Comparison of ENCODE assay signal across 30 cellular contexts in genomic region chr12:121647-122046, GRCh38. TPM values are rescaled to one million over a fixed set of nuclear protein-coding genes. Genes with fewer than 3 reads are reported as not detected.
A peak's percentile ranks its signal among the peaks of the same experiment; 100 is the strongest.
DNase-seq lines count a peak whose midpoint lies in the region; ATAC-seq, FAIRE-seq and TF ChIP-seq lines count a peak whose summit lies in the region.
"Had no signal": no experiment of that assay in that cellular context is flagged by ENCODE, and none has a peak within 500 bp of the region (broad histone marks: within the 10 kb centered on the region; RNA-seq: fewer than 3 reads in every experiment).

No MANE protein-coding gene starts in this region.

- intact Hi-C loops in K562 (cut with micrococcal nuclease): no loop called here

- peaks cover 58% of the 10 kb centered on the region for H3K27me3 Mint-ChIP-seq in T-helper 17 cell

- H3K4me3 Mint-ChIP-seq in T-helper 17 cell: no peak overlapping the region
- H3K4me3 Mint-ChIP-seq: CD14-positive monocyte; CD4-positive, alpha-beta memory T cell; CD4-positive, CD25-positive, alpha-beta regulatory T cell; CD8-positive, alpha-beta memory T cell had no signal

- in situ Hi-C loops in K562 (cut with MboI): no loop called here

- BruUV-seq in K562 (replicated peaks; lab: Mats Ljungman, UMichigan): no TSS peak

- POLR2A ChIA-PET in SK-N-SH (lab: Yijun Ruan, JAX) (no interaction called here), HEK293 (lab: Yijun Ruan, JAX) (no interaction called here), K562 (lab: Yijun Ruan, JAX) (no interaction called here)

- H3K36me3 Mint-ChIP-seq in T-helper 17 cell (ENCODE audit: low read depth): no peaks in the 10 kb centered on the region
- H3K36me3 Mint-ChIP-seq: CD14-positive monocyte; CD4-positive, alpha-beta memory T cell; CD4-positive, CD25-positive, alpha-beta regulatory T cell; CD8-positive, alpha-beta memory T cell had no signal

- TF ChIP-seq POLR2A in K562 (conservative IDR thresholded peaks at IDR 0.05): no peak

- WGBS in SK-N-SH (ENCODE audit: low lambda C conversion rate): 66% methylated on average over 11 of the region's 11 CpGs
- 0% methylated on average over 10 of the region's 11 CpGs for WGBS in K562 (ENCODE audit: insufficient coverage, low coverage, missing lambda C conversion rate)

- no peaks in the 10 kb centered on the region for H3K9me3 ChIP-seq in SK-N-SH
- no peaks in the 10 kb centered on the region for H3K9me3 ChIP-seq in HEK293 (ENCODE audit: control insufficient read depth, insufficient read depth, low read depth, low read length)
- H3K9me3 ChIP-seq in K562 (replicated peaks; ENCODE audit: control insufficient read depth, insufficient read depth, low read depth, low read length): no peaks in the 10 kb centered on the region
- no peaks in the 10 kb centered on the region for H3K9me3 ChIP-seq in T-helper 17 cell (ENCODE audit: control insufficient read depth, low read length, poor library complexity, severe bottlenecking)
- H3K9me3 ChIP-seq: BE2C, BLaER1 had no signal

- H3K27ac ChIP-seq in SK-N-SH (ENCODE audit: low read depth in 2 of 2, low read length in 1 of 2) (no peak overlapping the region), HEK293 (ENCODE audit: extremely low read depth, low read depth, low read length) (no peak overlapping the region), K562 (ENCODE audit: extremely low read depth, low read depth, low read length) (no peak overlapping the region)
- H3K27ac ChIP-seq: 22Rv1, BLaER1 had no signal

- H3K9ac ChIP-seq in SK-N-SH: no peak overlapping the region
- H3K9ac ChIP-seq in K562 (ENCODE audit: insufficient read depth in 1 of 2, low read depth in 2 of 2, low read length in 2 of 2): no peak overlapping the region
- H3K9ac ChIP-seq: BLaER1 had no signal

- H3F3A ChIP-seq in SK-N-SH (replicated peaks; ENCODE audit: insufficient read depth): no peaks in the 10 kb centered on the region

- H3K79me2 ChIP-seq in SK-N-SH (ENCODE audit: insufficient read depth) (no peaks in the 10 kb centered on the region), K562 (ENCODE audit: control insufficient read depth, insufficient read depth, low read length) (no peaks in the 10 kb centered on the region)

- H4K20me1 ChIP-seq in SK-N-SH (ENCODE audit: insufficient read depth) (no peaks in the 10 kb centered on the region), K562 (replicated peaks; ENCODE audit: control insufficient read depth, insufficient read depth, low read length) (no peaks in the 10 kb centered on the region; the same call in 1 of the 2 replicates)
- H4K20me1 ChIP-seq: BLaER1 had no signal

- H3K4me3 ChIP-seq in SK-N-SH (ENCODE audit: low read depth in 2 of 2, low read length in 1 of 2) (no peak overlapping the region), HEK293 (ENCODE audit: low read depth, low read length) (no peak overlapping the region), K562 (no peak overlapping the region)
- H3K4me3 ChIP-seq: BLaER1 had no signal

- no peaks in the 10 kb centered on the region for H3K9me1 ChIP-seq in K562 (ENCODE audit: control insufficient read depth, insufficient read depth, low read length)

- H3K27me3 ChIP-seq in SK-N-SH (ENCODE audit: insufficient read depth) (0 out of 2 replicates have a peak, but pooled peaks cover 6% of the 10 kb centered on the region), K562 (ENCODE audit: control insufficient read depth in 2 of 2, insufficient read depth in 2 of 2, low read length in 2 of 2) (peaks cover 8 to 57% of the 10 kb centered on the region in 2 experiments; a peak in 4 of 5 replicates)
- H3K27me3 ChIP-seq: BE2C, BLaER1 had no signal

- H3K36me3 ChIP-seq in SK-N-SH (replicated peaks in 1 of 2; ENCODE audit: control insufficient read depth in 1 of 2, insufficient read depth in 2 of 2, low read length in 1 of 2) (no peaks in the 10 kb centered on the region), HEK293 (ENCODE audit: control insufficient read depth in 2 of 2, insufficient read depth in 1 of 2, low read length in 2 of 2) (no peaks in the 10 kb centered on the region), K562 (ENCODE audit: control insufficient read depth, insufficient read depth, low read length) (no peaks in the 10 kb centered on the region)
- H3K36me3 ChIP-seq: BE2C, BLaER1 had no signal

- H3K4me1 Mint-ChIP-seq in T-helper 17 cell: no peaks in the 10 kb centered on the region
- H3K4me1 Mint-ChIP-seq: CD14-positive monocyte; CD4-positive, alpha-beta memory T cell; CD8-positive, alpha-beta memory T cell had no signal

- CTCF ChIA-PET in SK-N-SH (lab: Yijun Ruan, JAX): interaction anchor here (1.3 kb wide), 1 partner anchor 15 kb away, joined by 3 read pairs; no protein-coding TSS in a partner anchor
- CTCF ChIA-PET in HEK293 (lab: Yijun Ruan, JAX): no interaction called here
- CTCF ChIA-PET in K562 (lab: Yijun Ruan, JAX; ENCODE audit: low intra/inter-chr PET ratio): no interaction called here

- no peaks in the 10 kb centered on the region for H3K9me2 ChIP-seq in SK-N-SH

- H3K4me2 ChIP-seq in SK-N-SH (no peak overlapping the region), K562 (ENCODE audit: insufficient read depth, low read length) (no peak overlapping the region)
- H3K4me2 ChIP-seq: BLaER1 had no signal

- TF ChIP-seq RAD21 in SK-N-SH (IDR thresholded peaks at IDR 0.05; ENCODE audit: low read length): no peak
- no peak for TF ChIP-seq RAD21 in K562 (CRISPR knock-in tag; conservative IDR thresholded peaks at IDR 0.05 in 1 of 2, IDR thresholded peaks at IDR 0.05 in 1 of 2)

- FAIRE-seq in K562 (lab: Jason Lieb, UNC): no peak
- FAIRE-seq: GM12891, GM18507 had no signal

- H3K4me1 ChIP-seq in SK-N-SH (ENCODE audit: control insufficient read depth in 1 of 2, insufficient read depth in 2 of 2, low read depth in 1 of 2, low read length in 1 of 2): no peaks in the 10 kb centered on the region
- H3K4me1 ChIP-seq in HEK293 (ENCODE audit: control insufficient read depth, insufficient read depth, low read length): no peaks in the 10 kb centered on the region
- peaks cover 0 to 8% of the 10 kb centered on the region in 2 experiments; a peak in 2 of 5 replicates for H3K4me1 ChIP-seq in K562 (replicated peaks in 1 of 2; ENCODE audit: control insufficient read depth in 2 of 2, insufficient read depth in 2 of 2, low read length in 2 of 2)
- H3K4me1 ChIP-seq: BE2C, BLaER1 had no signal

- ATAC-seq in SK-N-SH treated with all-trans-retinoic acid at 6 μM for 48 hours: no peak
- no peak for ATAC-seq in K562
- ATAC-seq in T-helper 17 cell: no peak

- DNase-seq in SK-N-SH (no peak), K562 (ENCODE audit: extremely low read depth in 1 of 4, low spot score in 3 of 4) (no peak), NCI-H2107 (lab: John Stamatoyannopoulos, UW) (no peak), T-helper 17 cell (no peak), iPS-NIHi7 (ENCODE audit: extremely low spot score) (no peak)
- DNase-seq: ACHN; BE2C; C1 segment of cervical spinal cord; CD4-positive, alpha-beta memory T cell; CD4-positive, CD25-positive, alpha-beta regulatory T cell; CD8-positive, alpha-beta memory T cell; COR-L47; DMS 273 treated with DMSO at 0.1 percent for 48 hours; DMS153; DMS53; DMS79; DND-41; EL; GDM1 had no signal

- H2AFZ ChIP-seq in SK-N-SH (ENCODE audit: low read depth) (no peak overlapping the region), K562 (ENCODE audit: low read depth, low read length) (no peak overlapping the region)

- no peak overlapping the region for H3K27ac Mint-ChIP-seq in T-helper 17 cell
- H3K27ac Mint-ChIP-seq: CD4-positive, alpha-beta memory T cell; CD4-positive, CD25-positive, alpha-beta regulatory T cell; CD8-positive, alpha-beta memory T cell had no signal

- no peak for TF ChIP-seq EP300 in SK-N-SH (IDR thresholded peaks at IDR 0.05; ENCODE audit: borderline replicate concordance in 1 of 2, low read depth in 1 of 2, low read length in 1 of 2)
- no peak for TF ChIP-seq EP300 in K562 (IDR thresholded peaks at IDR 0.05; ENCODE audit: low read length)

- no peak for TF ChIP-seq CTCF in SK-N-SH (IDR thresholded peaks at IDR 0.05)
- TF ChIP-seq CTCF in HEK293 (tag by site-specific recombination; IDR thresholded peaks at IDR 0.05): no peak
- no peak for TF ChIP-seq CTCF in K562 (IDR thresholded peaks at IDR 0.05 in 2 of 3, conservative IDR thresholded peaks at IDR 0.05 in 1 of 3; ENCODE audit: insufficient read depth in 2 of 3, low read depth in 1 of 3, low read length in 3 of 3)

TF ChIP-seq in SK-N-SH, 30 proteins besides CTCF, POLR2A, EP300 and RAD21 (continues in another document):
- TF ChIP-seq FOXM1 (IDR thresholded peaks at IDR 0.05; ENCODE audit: low read depth): no peak

TF ChIP-seq in SK-N-SH treated with all-trans-retinoic acid at 6 μM for 48 hours, 23 proteins besides CTCF, POLR2A, EP300 and RAD21:
- TF ChIP-seq ISL1 (CRISPR knock-in tag; IDR thresholded peaks at IDR 0.05): no peak
- TF ChIP-seq ZC3H10 (CRISPR knock-in tag; IDR thresholded peaks at IDR 0.05): no peak

TF ChIP-seq in HEK293, 187 proteins besides CTCF, POLR2A, EP300 and RAD21 (continues in another document):
- TF ChIP-seq ZSCAN23 (tag by site-specific recombination; IDR thresholded peaks at IDR 0.05): no peak

TF ChIP-seq in K562, 482 proteins besides CTCF, POLR2A, EP300 and RAD21:
- TF ChIP-seq ZNF551 (CRISPR knock-in tag; IDR thresholded peaks at IDR 0.05): no peak
- TF ChIP-seq MIER1 (IDR thresholded peaks at IDR 0.05; ENCODE audit: low read depth): peak; percentile 69; the same call in 1 of the 2 replicates

RNA-seq across cellular contexts. Expression of gene IQSEC3, which starts 55.1 kb away (rescaled TPM):
- polyA plus RNA-seq in SK-N-SH (2012; rRNA removed) (0.02 and 0.08 TPM in 2 replicates), K562 (2011; rRNA removed) (0.11 and 0.25 TPM in 2 replicates), K562 (2014; fragmentation: Illumina TruSeq; extraction: Trizol) (0.04 TPM in 1 of 2 replicates, not detected in the other), K562 (2014; fragmentation: Nextera tagmentation; extraction: Ambion mirVana) (not detected), K562 (2014; rRNA removed) (0.04 and 0.15 TPM in 2 replicates)
- 0.04 and 0.07 TPM in 2 replicates for polyA plus RNA-seq in SK-N-SH (2012; cell fraction: cytosol; rRNA removed)
- 0.19 and 0.47 TPM in 2 replicates for polyA plus RNA-seq in SK-N-SH (2012; cell fraction: nucleus; rRNA removed)
- not detected for polyA plus RNA-seq in PFSK-1 (2012; ENCODE audit: insufficient read length, low read depth)
- total RNA-seq in K562 (2011; cell fraction: chromatin; rRNA removed; ENCODE audit: low replicate concordance): 0.25 and 0.62 TPM in 2 replicates
- total RNA-seq in K562 (2011; cell fraction: nucleolus; rRNA removed): 0.39 and 0.50 TPM in 2 replicates
- total RNA-seq in K562 (2011; cell fraction: nucleoplasm; rRNA removed): 0.23 and 0.37 TPM in 2 replicates
- total RNA-seq in K562 (2014; rRNA removed) (0.04 and 0.14 TPM in 2 replicates), K562 (2014; rRNA removed; fragmentation: Illumina TruSeq; extraction: Trizol) (not detected in 2 replicates), K562 (2015; rRNA removed; fragmentation: Illumina TruSeq; extraction: Trizol) (under 0.01 and 0.04 TPM in 2 replicates), K562 (2021) (0.07 and 0.11 TPM in 2 replicates), T-helper 17 cell (under 1 TPM; 0.29 to 0.60 TPM)
- polyA plus RNA-seq in K562 (2011; cell fraction: cytosol; rRNA removed): 0.04 and 0.24 TPM in 2 replicates
- 0.63 and 1.0 TPM in 2 replicates for polyA plus RNA-seq in K562 (2011; cell fraction: nucleus; rRNA removed)
- 0.09 and 0.14 TPM in 2 replicates for polyA plus RNA-seq in K562 (2012)
- 0.07 TPM in 1 of 2 replicates, not detected in the other for polyA minus RNA-seq in K562 (2011; rRNA and poly(A)+ RNA removed)
- 0.38 TPM in 1 of 2 replicates, not detected in the other for polyA minus RNA-seq in K562 (2011; cell fraction: cytosol; rRNA and poly(A)+ RNA removed)
- 0.40 and 0.56 TPM in 2 replicates for polyA minus RNA-seq in K562 (2011; cell fraction: nucleus; rRNA and poly(A)+ RNA removed)
- total RNA-seq: A172, A673, G401 had no signal
- polyA plus RNA-seq: CD14-positive monocyte; CD4-positive, alpha-beta memory T cell; CD8-positive, alpha-beta memory T cell had no signal
